In the genomic region with DNA sequence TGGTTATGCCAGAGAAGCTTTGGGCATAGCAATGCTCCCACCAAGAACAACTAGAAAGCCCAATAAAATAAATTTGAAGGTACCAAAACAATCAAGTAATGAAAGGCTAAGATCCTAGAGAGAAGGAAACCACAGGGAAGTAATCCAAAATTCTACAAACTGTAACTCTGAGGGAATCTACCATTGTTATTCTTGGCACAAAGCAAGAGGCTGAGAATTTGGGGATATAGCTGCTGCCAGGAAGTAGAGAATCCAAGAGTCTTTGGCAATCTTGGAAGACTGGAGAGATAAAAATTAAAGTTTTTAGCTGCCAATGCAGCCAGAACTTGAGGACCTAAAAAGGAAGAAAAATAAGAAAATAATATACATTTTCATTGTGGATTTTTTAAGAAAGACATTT, we compare ENCODE assay signal across 23 cellular contexts.
A peak's percentile ranks its signal among the peaks of the same experiment; 100 is the strongest.
DNase-seq lines count a peak whose midpoint lies in the region; ATAC-seq and TF ChIP-seq lines count a peak whose summit lies in the region.
"Had no signal": no experiment of that assay in that cellular context is flagged by ENCODE, and none has a peak within 500 bp of the region (broad histone marks: within the 10 kb centered on the region; RNA-seq: fewer than 3 reads in every experiment).

No MANE protein-coding gene starts in this region.

- no peak for TF ChIP-seq CTCF in fibroblast of lung (conservative IDR thresholded peaks at IDR 0.05 in 1 of 2, IDR thresholded peaks at IDR 0.05 in 1 of 2; ENCODE audit: low read depth in 1 of 2, low read length in 2 of 2)

- no peaks in the 10 kb centered on the region for H3K79me2 ChIP-seq in fibroblast of lung (ENCODE audit: control insufficient read depth, insufficient read depth, low read length)

- H4K20me1 ChIP-seq in fibroblast of lung (ENCODE audit: control insufficient read depth, extremely low read depth, insufficient read depth, low read length): no peaks in the 10 kb centered on the region

- no peaks in the 10 kb centered on the region for H3K9me3 ChIP-seq in fibroblast of lung (ENCODE audit: control insufficient read depth, insufficient read depth, low read depth, low read length)
- H3K9me3 ChIP-seq: HAP-1, SJCRH30 had no signal

- no peaks in the 10 kb centered on the region for H3K27me3 ChIP-seq in fibroblast of lung (ENCODE audit: control insufficient read depth, insufficient read depth, low read length)
- H3K27me3 ChIP-seq: SJCRH30 had no signal

- DNase-seq in GM04503 (ENCODE audit: low read depth): peak; percentile 68
- DNase-seq in NCI-H446 treated with DMSO at 0.1 percent for 48 hours (lab: John Stamatoyannopoulos, UW): peak; percentile 7
- peak; percentile 89 for DNase-seq in fibroblast of lung (ENCODE audit: low read depth in 2 of 2)
- peak; percentile 58 for DNase-seq in skeletal muscle cell (ENCODE audit: low read depth)
- DNase-seq: activated effector memory CD4-positive, alpha-beta T cell treated with Interleukin-2 at 50 U/mL for 16 hours; amygdala; cortex of kidney; DMS153; head of caudate nucleus; islet precursor cell; mesendoderm; NCI-H1930; NCI-H526; nephron progenitor cell; stimulated activated CD4-positive, alpha-beta T cell treated with anti-CD3 and anti-CD28 coated beads, Interleukin-15, amount 100 ng/mL, for 24 hours; stimulated activated naive CD8-positive, alpha-beta T cell treated with anti-CD3 and anti-CD28 coated beads, Interleukin-15, Interleukin-2, amounts not matched to agents 100 U/mL and 50 U/mL, for 24 hours had no signal

- ATAC-seq in HG03469 (IDR thresholded peaks at IDR 0.05; ENCODE audit: unreplicated experiment) (no peak), GM21390 (IDR thresholded peaks at IDR 0.05; ENCODE audit: unreplicated experiment) (no peak), GM21526 (IDR thresholded peaks at IDR 0.05; ENCODE audit: low FRiP score, unreplicated experiment) (no peak)
- ATAC-seq: HepG2; stimulated activated naive CD8-positive, alpha-beta T cell treated with anti-CD3 and anti-CD28 coated beads, Interleukin-15, Interleukin-2, amounts not matched to agents 100 U/mL and 50 U/mL, for 24 hours had no signal

- no peak overlapping the region for H3K27ac ChIP-seq in fibroblast of lung (ENCODE audit: insufficient read depth, low read length)
- H3K27ac ChIP-seq: epithelial cell of prostate, SJCRH30 had no signal

- H3K4me2 ChIP-seq in fibroblast of lung (ENCODE audit: extremely low read depth, insufficient read depth, low read length): no peak overlapping the region

- H3K4me3 ChIP-seq in fibroblast of lung (replicated peaks in 1 of 4; ENCODE audit: control extremely low read depth in 1 of 4, insufficient read depth in 1 of 4, low read depth in 3 of 4, low read length in 4 of 4) (no peak overlapping the region), skeletal muscle cell (ENCODE audit: low read depth, low read length) (no peak overlapping the region)
- H3K4me3 ChIP-seq: HAP-1, SJCRH30 had no signal

- H2AFZ ChIP-seq in fibroblast of lung (ENCODE audit: low read length): no peak overlapping the region

- no peaks in the 10 kb centered on the region for H3K4me1 ChIP-seq in fibroblast of lung (ENCODE audit: control insufficient read depth, extremely low read depth, insufficient read depth, low read length)
- H3K4me1 ChIP-seq: HAP-1 had no signal

- no peak overlapping the region for H3K9ac ChIP-seq in fibroblast of lung (ENCODE audit: insufficient read depth, low read length)

- no peaks in the 10 kb centered on the region for H3K36me3 ChIP-seq in fibroblast of lung (ENCODE audit: control insufficient read depth, insufficient read depth, low read length)
- H3K36me3 ChIP-seq: HAP-1, SJCRH30 had no signal

Comparison
In these comparisons a context has a peak if more than half of its experiments do, and no peak if none do; other contexts are left out.
1. DNase-seq: peak in every context shown above with its lines; median percentile 89 in fibroblast of lung; 68 in GM04503; 58 in skeletal muscle cell; 7 in NCI-H446 treated with DMSO at 0.1 percent for 48 hours.